8 cellular contexts compared by ENCODE assay signal in the genomic region with DNA sequence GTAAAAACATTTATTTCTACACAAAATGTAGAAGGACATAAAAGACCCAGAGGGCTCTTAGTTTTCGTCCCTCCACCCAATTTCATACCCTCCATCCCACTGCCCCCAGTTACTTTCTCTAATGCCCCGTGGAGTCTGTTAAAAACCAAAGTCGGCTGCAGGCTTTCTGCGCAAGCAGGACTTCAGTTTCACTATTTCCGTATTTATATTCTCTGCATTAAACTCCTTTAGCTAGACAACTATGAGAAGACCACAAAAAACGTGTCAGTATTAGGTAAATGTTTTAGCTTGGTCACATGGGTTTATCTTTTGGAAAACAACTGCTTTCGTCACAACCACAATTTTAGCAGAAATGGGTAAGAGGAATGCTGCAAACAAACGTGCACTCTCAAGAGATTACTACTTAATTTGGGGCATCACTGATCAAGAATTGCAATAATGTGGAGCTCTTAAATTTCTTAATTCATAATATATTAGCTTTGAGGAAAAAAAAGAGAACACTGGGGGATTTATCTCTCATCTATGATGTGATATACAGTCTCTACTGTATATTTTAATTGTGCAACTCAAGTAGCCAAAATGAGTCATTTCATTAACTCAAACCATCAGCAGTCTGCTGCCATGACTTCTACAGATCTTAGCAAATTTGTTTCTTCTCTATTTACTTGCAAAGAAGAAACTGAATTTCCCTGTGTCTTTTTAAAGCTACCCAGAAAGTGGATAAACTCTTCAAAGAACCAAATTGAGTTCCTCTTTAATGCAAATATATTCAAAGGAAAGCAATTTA. TPM values are rescaled to one million over a fixed set of nuclear protein-coding genes. Genes with fewer than 3 reads are reported as not detected.
A peak's percentile ranks its signal among the peaks of the same experiment; 100 is the strongest.
DNase-seq lines count a peak whose midpoint lies in the region; ATAC-seq and TF ChIP-seq lines count a peak whose summit lies in the region.

No MANE protein-coding gene starts in this region.

- H3K79me2 ChIP-seq in neural progenitor cell (ENCODE audit: low read depth) = peaks cover 29% of the 10 kb centered on the region

- H3K9me3 ChIP-seq in CD4-positive, alpha-beta T cell (ENCODE audit: control insufficient read depth, low read length) = no peaks in the 10 kb centered on the region
- H3K9me3 ChIP-seq in neural progenitor cell (ENCODE audit: low read depth) = no peaks in the 10 kb centered on the region

- no peaks in the 10 kb centered on the region for H3K27me3 ChIP-seq in CD4-positive, alpha-beta T cell (ENCODE audit: control insufficient read depth, insufficient read depth, low read length)
- no peaks in the 10 kb centered on the region for H3K27me3 ChIP-seq in neural progenitor cell

- no peak for TF ChIP-seq CTCF in CD4-positive, alpha-beta T cell (IDR thresholded peaks at IDR 0.05)
- TF ChIP-seq CTCF in neural progenitor cell (IDR thresholded peaks at IDR 0.05) = no peak

- no peaks in the 10 kb centered on the region for H3F3A ChIP-seq in neural progenitor cell (ENCODE audit: low read depth)

- H3K4me3 Mint-ChIP-seq in CD4-positive, alpha-beta T cell = peak overlapping the region; percentile 92
- H3K4me3 Mint-ChIP-seq in neural progenitor cell = peak overlapping the region; percentile 89

- no peak overlapping the region for H3K9ac ChIP-seq in neural progenitor cell

- H3K36me3 Mint-ChIP-seq in CD4-positive, alpha-beta T cell (ENCODE audit: low read depth) = peaks cover 40% of the 10 kb centered on the region
- no peaks in the 10 kb centered on the region for H3K36me3 Mint-ChIP-seq in neural progenitor cell

- H3K4me1 Mint-ChIP-seq in CD4-positive, alpha-beta T cell (ENCODE audit: low read depth) = peaks cover 59% of the 10 kb centered on the region
- peaks cover 37% of the 10 kb centered on the region for H3K4me1 Mint-ChIP-seq in neural progenitor cell

- H3K4me1 ChIP-seq in neural progenitor cell = peaks cover 16% of the 10 kb centered on the region

- intact Hi-C loops in CD4-positive, alpha-beta T cell (cut with DNase I, micrococcal nuclease) = loop anchor here (2.0 to 10.0 kb wide), 3 partner anchors 256 to 1166 kb away; no protein-coding TSS in a partner anchor

- peak in 8 of 10 experiments; percentile 5 to 33 (median 19) for DNase-seq in CD4-positive, alpha-beta T cell
- DNase-seq in T-helper 9 cell (peak; percentile 6), epithelial cell of prostate (ENCODE audit: low read depth, low spot score) (no peak), neural progenitor cell (ENCODE audit: low spot score) (no peak), COLO829 (ENCODE audit: low spot score) (no peak), activated gamma-delta T cell treated with Interleukin-2 at 50 U/mL for 16 hours (no peak)

- H3K4me3 ChIP-seq in neural progenitor cell = peak overlapping the region; percentile 81

- no peaks in the 10 kb centered on the region for H3K36me3 ChIP-seq in neural progenitor cell

- H4K20me1 ChIP-seq in neural progenitor cell (ENCODE audit: low read depth) = peaks cover 25% of the 10 kb centered on the region

- H3K27ac ChIP-seq in CD4-positive, alpha-beta T cell (ENCODE audit: low read depth, low read length) = peak overlapping the region; percentile 94
- H3K27ac ChIP-seq in epithelial cell of prostate (peak overlapping the region; percentile 77), neural progenitor cell (no peak overlapping the region)

- POLR2A ChIA-PET in CD4-positive, alpha-beta T cell (lab: Charles Lee) = interaction anchor here (0.7 to 1.9 kb wide), 6 partner anchors 11 to 1355 kb away, joined by 3 to 6 read pairs (median 4); partner anchors contain the start of gene ARHGAP11B

- H3K4me2 ChIP-seq in neural progenitor cell = peak overlapping the region; percentile 85

- peak overlapping the region; percentile 97 for H3K27ac Mint-ChIP-seq in CD4-positive, alpha-beta T cell
- peak overlapping the region; percentile 47 for H3K27ac Mint-ChIP-seq in neural progenitor cell

- peak overlapping the region; percentile 96 for H2AFZ ChIP-seq in neural progenitor cell (replicated peaks)

- H3K9me3 Mint-ChIP-seq in CD4-positive, alpha-beta T cell = no peaks in the 10 kb centered on the region
- H3K9me3 Mint-ChIP-seq in neural progenitor cell = no peaks in the 10 kb centered on the region

- CTCF ChIA-PET in CD4-positive, alpha-beta T cell (lab: Charles Lee) = no interaction called here

- H3K27me3 Mint-ChIP-seq in CD4-positive, alpha-beta T cell = no peaks in the 10 kb centered on the region
- H3K27me3 Mint-ChIP-seq in neural progenitor cell (ENCODE audit: insufficient read depth, low read depth) = peaks cover 2% of the 10 kb centered on the region

- peak; percentile 48 for ATAC-seq in CD4-positive, alpha-beta T cell (ENCODE audit: poor library complexity)
- ATAC-seq in GM19351 (IDR thresholded peaks at IDR 0.05; ENCODE audit: unreplicated experiment) (peak; percentile 21), HG03354 (IDR thresholded peaks at IDR 0.05; ENCODE audit: poor library complexity, severe bottlenecking, unreplicated experiment) (peak; percentile 31)

RNA-seq across cellular contexts. Expression of gene NSMCE3, which starts 0.7 kb away (rescaled TPM):
- 10 to 100 TPM; 46.1 to 46.9 TPM for total RNA-seq in CD4-positive, alpha-beta T cell
- total RNA-seq in neural progenitor cell (ENCODE audit: low replicate concordance) = 15.6 and 16.1 TPM in 2 replicates

Comparison
In these comparisons a context has a peak if more than half of its experiments do, and no peak if none do; other contexts are left out.
1. DNase-seq: peak in CD4-positive, alpha-beta T cell (8 of 10) and T-helper 9 cell (single experiment); none in epithelial cell of prostate (single experiment), neural progenitor cell (single experiment), COLO829 (single experiment) and activated gamma-delta T cell treated with Interleukin-2 at 50 U/mL for 16 hours (single experiment).
2. Peak in every context shown above with its lines, with median percentiles within 50 percentile points of each other: ATAC-seq.